In genomic region chr2:107627926-107628325, GRCh38 we compare ENCODE assay signal across 33 cellular contexts.
"Had no signal": no experiment of that assay in that cellular context is flagged by ENCODE, and none has a peak within 500 bp of the region (broad histone marks: within the 10 kb centered on the region; RNA-seq: fewer than 3 reads in every experiment).

No MANE protein-coding gene starts in this region.

- H3K27ac ChIP-seq: adrenal gland, ascending aorta, body of pancreas, brain microvascular endothelial cell, breast epithelium, cardiac muscle cell had no signal

- H3K4me1 ChIP-seq: adrenal gland, ascending aorta, body of pancreas, breast epithelium had no signal

- FAIRE-seq: astrocyte, bronchial epithelial cell had no signal

- ATAC-seq: activated naive CD4-positive, alpha-beta T cell treated with anti-CD3 and anti-CD28 coated beads, Interleukin-2, amount 50 U/mL, for 72 hours; activated naive CD8-positive, alpha-beta T cell treated with anti-CD3 and anti-CD28 coated beads, Interleukin-2, amount 50 U/mL, for 24 hours; activated T-cell treated with anti-CD3 and anti-CD28 coated beads, Interleukin-2, amount 50 U/mL, for 4 hours; activated T-cell treated with anti-CD3 and anti-CD28 coated beads, Interleukin-2, amount 50 U/mL, for 72 hours; activated T-helper 17 cell treated with anti-CD3 and anti-CD28 coated beads, Interleukin-2, amount 50 U/mL, for 72 hours; body of pancreas had no signal

- H3K36me3 ChIP-seq: adrenal gland, ascending aorta, brain microvascular endothelial cell, breast epithelium, cardiac muscle cell had no signal

- DNase-seq: activated effector memory CD4-positive, alpha-beta T cell treated with anti-CD3 and anti-CD28 coated beads, Interleukin-2, amount 50 U/mL, for 16 hours; activated effector memory CD4-positive, alpha-beta T cell treated with Interleukin-2 at 50 U/mL for 16 hours; activated gamma-delta T cell; activated gamma-delta T cell treated with Interleukin-2 at 50 U/mL for 16 hours; activated naive CD4-positive, alpha-beta T cell; activated naive CD4-positive, alpha-beta T cell treated with anti-CD3 and anti-CD28 coated beads for 36 hours; activated naive CD4-positive, alpha-beta T cell treated with anti-CD3 and anti-CD28 coated beads, Interleukin-2, amount 10 ng/mL, durations not matched to agents 7 days and 5 days; activated naive CD4-positive, alpha-beta T cell treated with anti-CD3 and anti-CD28 coated beads, Interleukin-2, amount 50 U/mL, for 16 hours; activated naive CD4-positive, alpha-beta T cell treated with Interleukin-2 at 50 U/mL for 16 hours; activated naive CD8-positive, alpha-beta T cell treated with anti-CD3 and anti-CD28 coated beads for 36 hours; activated naive CD8-positive, alpha-beta T cell treated with anti-CD3 and anti-CD28 coated beads, Interleukin-2, amount 10 ng/mL, durations not matched to agents 7 days and 5 days; activated naive CD8-positive, alpha-beta T cell treated with anti-CD3 and anti-CD28 coated beads, Interleukin-2, amount 50 U/mL, for 24 hours; activated T-cell treated with anti-CD3 and anti-CD28 coated beads, Interleukin-2, amount 50 U/mL, for 24 hours; activated T-cell treated with anti-CD3 and anti-CD28 coated beads, Interleukin-2, amount 50 U/mL, for 4 hours; activated T-cell treated with anti-CD3 and anti-CD28 coated beads, Interleukin-2, amount 50 U/mL, for 48 hours; activated T-cell treated with anti-CD3 and anti-CD28 coated beads, Interleukin-2, amount 50 U/mL, for 72 hours; adrenal gland; amniotic stem cell; amygdala; anterior cingulate cortex; aorta; body of pancreas; caudate nucleus; central memory CD4-positive, alpha-beta T cell; cerebellar nuclear complex had no signal

- H3K4me3 ChIP-seq: adrenal gland, ascending aorta, body of pancreas, breast epithelium, cardiac muscle cell had no signal

- H3K27me3 ChIP-seq: adrenal gland, ascending aorta, body of pancreas, brain microvascular endothelial cell, breast epithelium, cardiac muscle cell had no signal
